In genomic region chr6:35363293-35363750, GRCh38 we compare ENCODE assay signal across 9 cellular contexts. TPM values are rescaled to one million over a fixed set of nuclear protein-coding genes. Genes with fewer than 3 reads are reported as not detected.
DNase-seq lines count a peak whose midpoint lies in the region; TF ChIP-seq lines count a peak whose summit lies in the region.
"Had no signal": no experiment of that assay in that cellular context is flagged by ENCODE, and none has a peak within 500 bp of the region (broad histone marks: within the 10 kb centered on the region; RNA-seq: fewer than 3 reads in every experiment).

No MANE protein-coding gene starts in this region.

- peak overlapping the region; percentile 62 for H3K4me3 Mint-ChIP-seq in dendritic cell treated with granulocyte-macrophage colony-stimulating factor and Interleukin-4, amounts not matched to agents 40 ng/mL and 50 ng/mL, for 4 days
- peak overlapping the region; percentile 4 to 57 (median 40) for H3K4me3 Mint-ChIP-seq in nephron
- no peak overlapping the region for H3K4me3 Mint-ChIP-seq in endothelial cell (ENCODE audit: unreplicated experiment)

- peak overlapping the region; percentile 85 for H3K27ac Mint-ChIP-seq in dendritic cell treated with granulocyte-macrophage colony-stimulating factor and Interleukin-4, amounts not matched to agents 40 ng/mL and 50 ng/mL, for 4 days
- H3K27ac Mint-ChIP-seq in nephron (peak overlapping the region; percentile 56 to 89 (median 85)), endothelial cell (ENCODE audit: unreplicated experiment) (no peak overlapping the region)

- H3K36me3 Mint-ChIP-seq in dendritic cell treated with granulocyte-macrophage colony-stimulating factor and Interleukin-4, amounts not matched to agents 40 ng/mL and 50 ng/mL, for 4 days (ENCODE audit: low read depth): peaks cover 80% of the 10 kb centered on the region
- H3K36me3 Mint-ChIP-seq in nephron (ENCODE audit: low read depth) (peaks cover 13% of the 10 kb centered on the region), endothelial cell (ENCODE audit: low read depth, unreplicated experiment) (peaks cover 16% of the 10 kb centered on the region)

- peaks cover 99% of the 10 kb centered on the region for H3K4me1 Mint-ChIP-seq in dendritic cell treated with granulocyte-macrophage colony-stimulating factor and Interleukin-4, amounts not matched to agents 40 ng/mL and 50 ng/mL, for 4 days (ENCODE audit: low read depth)
- H3K4me1 Mint-ChIP-seq in nephron (peaks cover 63% of the 10 kb centered on the region), endothelial cell (ENCODE audit: unreplicated experiment) (peaks cover 27% of the 10 kb centered on the region)

- H3K27me3 Mint-ChIP-seq in dendritic cell treated with granulocyte-macrophage colony-stimulating factor and Interleukin-4, amounts not matched to agents 40 ng/mL and 50 ng/mL, for 4 days: no peaks in the 10 kb centered on the region
- no peaks in the 10 kb centered on the region for H3K27me3 Mint-ChIP-seq in nephron (ENCODE audit: low read depth)
- peaks cover 4% of the 10 kb centered on the region for H3K27me3 Mint-ChIP-seq in endothelial cell (ENCODE audit: unreplicated experiment)

- intact Hi-C loops in dendritic cell treated with granulocyte-macrophage colony-stimulating factor and Interleukin-4, amounts not matched to agents 40 ng/mL and 50 ng/mL, for 4 days (cut with micrococcal nuclease): no loop called here

- no peak for TF ChIP-seq CTCF in nephron (IDR thresholded peaks at IDR 0.05; ENCODE audit: unreplicated experiment in 3 of 3)
- TF ChIP-seq CTCF in endothelial cell (IDR thresholded peaks at IDR 0.05; ENCODE audit: unreplicated experiment): no peak

- H3K9me3 Mint-ChIP-seq in dendritic cell treated with granulocyte-macrophage colony-stimulating factor and Interleukin-4, amounts not matched to agents 40 ng/mL and 50 ng/mL, for 4 days: no peaks in the 10 kb centered on the region
- no peaks in the 10 kb centered on the region for H3K9me3 Mint-ChIP-seq in nephron
- no peaks in the 10 kb centered on the region for H3K9me3 Mint-ChIP-seq in endothelial cell (ENCODE audit: unreplicated experiment)

- peak; percentile 6 for DNase-seq in COR-L47 (lab: John Stamatoyannopoulos, UW)
- DNase-seq in NCI-H1436 treated with DMSO at 0.1 percent for 48 hours (lab: John Stamatoyannopoulos, UW): peak; percentile 93
- no peak for DNase-seq in endothelial cell (ENCODE audit: low spot score)
- DNase-seq in effector CD8-positive, alpha-beta T cell (lab: John Stamatoyannopoulos, UW): no peak
- DNase-seq in RKO (ENCODE audit: low spot score): no peak
- no peak for DNase-seq in activated CD4-positive, alpha-beta T cell treated with anti-CD3 and anti-CD28 coated beads for 4 hours
- DNase-seq: foreskin melanocyte had no signal

RNA-seq across cellular contexts. Expression of gene PPARD, which starts 21.0 kb away (rescaled TPM):
- total RNA-seq in endothelial cell (ENCODE audit: unreplicated experiment): 38.7 TPM

Comparison
In these comparisons a context has a peak if more than half of its experiments do, and no peak if none do; other contexts are left out.
1. DNase-seq: peak in COR-L47 (single experiment) and NCI-H1436 treated with DMSO at 0.1 percent for 48 hours (single experiment); none in endothelial cell (single experiment), effector CD8-positive, alpha-beta T cell (single experiment), RKO (single experiment) and activated CD4-positive, alpha-beta T cell treated with anti-CD3 and anti-CD28 coated beads for 4 hours (0 of 2).